34 cellular contexts compared by ENCODE assay signal in genomic region chr3:69260216-69260787, GRCh38.
"Had no signal": no experiment of that assay in that cellular context is flagged by ENCODE, and none has a peak within 500 bp of the region (broad histone marks: within the 10 kb centered on the region; RNA-seq: fewer than 3 reads in every experiment).

No MANE protein-coding gene starts in this region.

- H3K4me3 ChIP-seq: adrenal gland, body of pancreas, breast epithelium had no signal

- H3K27ac Mint-ChIP-seq: activated B cell treated with CpG ODN at 0.5 μM for 24 hours; activated CD4-positive, alpha-beta T cell treated with anti-CD3 and anti-CD28 coated beads, Interleukin-2, amount 10 ng/mL, durations not matched to agents 24 days and 14 days; activated CD8-positive, alpha-beta T cell treated with anti-CD3 and anti-CD28 coated beads for 36 hours; activated naive CD4-positive, alpha-beta T cell treated with anti-CD3 and anti-CD28 coated beads for 36 hours; activated naive CD4-positive, alpha-beta T cell treated with anti-CD3 and anti-CD28 coated beads, Interleukin-2, amount 50 U/mL, for 72 hours; activated naive CD8-positive, alpha-beta T cell treated with anti-CD3 and anti-CD28 coated beads for 36 hours; activated T-cell treated with anti-CD3 and anti-CD28 coated beads, Interleukin-2, amount 50 U/mL, for 72 hours; activated T-helper 1 cell treated with anti-CD3 and anti-CD28 coated beads, Interleukin-12 subunit alpha, Interleukin-12 subunit beta, Interleukin-2, Interleukin-4 antibody, amounts not matched to agents 30 ng/mL and 10 ng/mL and 1 ng/mL, durations not matched to agents 14 hours and 24 hours and 36 hours; activated T-helper 17 cell treated with anti-CD3 and anti-CD28 coated beads, Interleukin-2, amount 50 U/mL, for 72 hours; T-helper 1 cell treated with Interleukin-12 subunit alpha and Interleukin-12 subunit beta and Interleukin-4 antibody, amounts not matched to agents 30 μg/mL and 1 μg/mL, for 36 hours; T-helper 2 cell treated with Interferon-gamma antibody and Interleukin-4, amounts not matched to agents 5 μg/mL and 100 μg/mL, for 36 hours had no signal

- H3K4me1 Mint-ChIP-seq: activated B cell treated with CpG ODN at 0.5 μM for 24 hours; activated CD4-positive, alpha-beta T cell treated with anti-CD3 and anti-CD28 coated beads, Interleukin-2, amount 10 ng/mL, durations not matched to agents 24 days and 14 days; activated naive CD8-positive, alpha-beta T cell treated with anti-CD3 and anti-CD28 coated beads for 36 hours; activated T-helper 17 cell treated with anti-CD3 and anti-CD28 coated beads, Interleukin-2, amount 50 U/mL, for 72 hours had no signal

- H3K27me3 Mint-ChIP-seq: activated B cell treated with CpG ODN at 0.5 μM for 24 hours; activated naive CD8-positive, alpha-beta T cell treated with anti-CD3 and anti-CD28 coated beads for 36 hours; activated T-helper 17 cell treated with anti-CD3 and anti-CD28 coated beads, Interleukin-2, amount 50 U/mL, for 72 hours had no signal

- H3K9me3 ChIP-seq: adrenal gland, body of pancreas had no signal

- H3K36me3 Mint-ChIP-seq: activated naive CD4-positive, alpha-beta T cell treated with anti-CD3 and anti-CD28 coated beads, Interleukin-2, amount 50 U/mL, for 72 hours; activated naive CD8-positive, alpha-beta T cell treated with anti-CD3 and anti-CD28 coated beads for 36 hours had no signal

- DNase-seq: activated B cell treated with CpG ODN at 0.5 μM for 24 hours; activated CD4-positive, alpha-beta T cell treated with anti-CD3 and anti-CD28 coated beads for 4 hours; activated CD4-positive, alpha-beta T cell treated with anti-CD3 and anti-CD28 coated beads, Interleukin-2, amount 10 ng/mL, durations not matched to agents 24 days and 14 days; activated CD4-positive, alpha-beta T cell treated with anti-CD3 and anti-CD28 coated beads, Interleukin-2, amount 50 U/mL, for 1 hour; activated CD4-positive, alpha-beta T cell treated with anti-CD3 and anti-CD28 coated beads, Interleukin-2, amount 50 U/mL, for 4 hours; activated CD4-positive, CD25-positive, alpha-beta regulatory T cell treated with anti-CD3 and anti-CD28 coated beads, Interleukin-2, amount 50 U/mL, for 72 hours; activated CD8-positive, alpha-beta memory T cell treated with anti-CD3 and anti-CD28 coated beads, Interleukin-2, amount 50 U/mL, for 4 hours; activated CD8-positive, alpha-beta T cell treated with anti-CD3 and anti-CD28 coated beads for 36 hours; activated effector memory CD4-positive, alpha-beta T cell treated with anti-CD3 and anti-CD28 coated beads, Interleukin-2, amount 50 U/mL, for 16 hours; activated gamma-delta T cell treated with Interleukin-2 at 50 U/mL for 16 hours; activated naive CD4-positive, alpha-beta T cell; activated naive CD4-positive, alpha-beta T cell treated with anti-CD3 and anti-CD28 coated beads for 36 hours; activated naive CD4-positive, alpha-beta T cell treated with anti-CD3 and anti-CD28 coated beads, Interleukin-2, amount 50 U/mL, for 16 hours; activated naive CD8-positive, alpha-beta T cell treated with anti-CD3 and anti-CD28 coated beads for 36 hours; activated T-cell treated with anti-CD3 and anti-CD28 coated beads for 4 hours; activated T-cell treated with anti-CD3 and anti-CD28 coated beads, Interleukin-2, amount 50 U/mL, for 1 hour; activated T-cell treated with anti-CD3 and anti-CD28 coated beads, Interleukin-2, amount 50 U/mL, for 4 hours; activated T-cell treated with anti-CD3 and anti-CD28 coated beads, Interleukin-2, amount 50 U/mL, for 72 hours; adrenal gland; amniotic stem cell; aorta; body of pancreas; brain microvascular endothelial cell; central memory CD4-positive, alpha-beta T cell; SW 1271; T-helper 2 cell; T-helper 9 cell had no signal

- H3K36me3 ChIP-seq: adrenal gland, brain microvascular endothelial cell, breast epithelium had no signal

- H3K27me3 ChIP-seq: adrenal gland, body of pancreas, brain microvascular endothelial cell, breast epithelium had no signal

- ATAC-seq: activated CD8-positive, alpha-beta T cell treated with anti-CD3 and anti-CD28 coated beads for 36 hours; activated naive CD4-positive, alpha-beta T cell treated with anti-CD3 and anti-CD28 coated beads, Interleukin-2, amount 50 U/mL, for 72 hours; activated T-cell treated with anti-CD3 and anti-CD28 coated beads, Interleukin-2, amount 50 U/mL, for 4 hours; activated T-cell treated with anti-CD3 and anti-CD28 coated beads, Interleukin-2, amount 50 U/mL, for 72 hours; activated T-helper 17 cell treated with anti-CD3 and anti-CD28 coated beads, Interleukin-2, amount 50 U/mL, for 72 hours; body of pancreas had no signal

- H3K4me3 Mint-ChIP-seq: activated B cell treated with CpG ODN at 0.5 μM for 24 hours; activated CD4-positive, alpha-beta T cell treated with anti-CD3 and anti-CD28 coated beads, Interleukin-2, amount 10 ng/mL, durations not matched to agents 24 days and 14 days; activated CD8-positive, alpha-beta T cell treated with anti-CD3 and anti-CD28 coated beads for 36 hours; activated naive CD4-positive, alpha-beta T cell treated with anti-CD3 and anti-CD28 coated beads for 36 hours; activated naive CD8-positive, alpha-beta T cell treated with anti-CD3 and anti-CD28 coated beads for 36 hours; activated T-cell treated with anti-CD3 and anti-CD28 coated beads, Interleukin-2, amount 50 U/mL, for 4 hours; activated T-cell treated with anti-CD3 and anti-CD28 coated beads, Interleukin-2, amount 50 U/mL, for 72 hours; activated T-helper 1 cell treated with anti-CD3 and anti-CD28 coated beads, Interleukin-12 subunit alpha, Interleukin-12 subunit beta, Interleukin-2, Interleukin-4 antibody, amounts not matched to agents 30 ng/mL and 10 ng/mL and 1 ng/mL, durations not matched to agents 14 hours and 24 hours and 36 hours; activated T-helper 17 cell treated with anti-CD3 and anti-CD28 coated beads, Interleukin-2, amount 50 U/mL, for 72 hours; T-helper 1 cell treated with Interleukin-12 subunit alpha and Interleukin-12 subunit beta and Interleukin-4 antibody, amounts not matched to agents 30 μg/mL and 1 μg/mL, for 36 hours; T-helper 2 cell treated with Interferon-gamma antibody and Interleukin-4, amounts not matched to agents 5 μg/mL and 100 μg/mL, for 36 hours had no signal

- H3K9me3 Mint-ChIP-seq: activated B cell treated with CpG ODN at 0.5 μM for 24 hours; activated CD8-positive, alpha-beta T cell treated with anti-CD3 and anti-CD28 coated beads for 36 hours; activated naive CD4-positive, alpha-beta T cell treated with anti-CD3 and anti-CD28 coated beads for 36 hours; activated naive CD4-positive, alpha-beta T cell treated with anti-CD3 and anti-CD28 coated beads, Interleukin-2, amount 50 U/mL, for 72 hours; activated naive CD8-positive, alpha-beta T cell treated with anti-CD3 and anti-CD28 coated beads for 36 hours; activated T-cell treated with anti-CD3 and anti-CD28 coated beads, Interleukin-2, amount 50 U/mL, for 4 hours; activated T-cell treated with anti-CD3 and anti-CD28 coated beads, Interleukin-2, amount 50 U/mL, for 72 hours; activated T-helper 1 cell treated with anti-CD3 and anti-CD28 coated beads, Interleukin-12 subunit alpha, Interleukin-12 subunit beta, Interleukin-2, Interleukin-4 antibody, amounts not matched to agents 30 ng/mL and 10 ng/mL and 1 ng/mL, durations not matched to agents 14 hours and 24 hours and 36 hours; activated T-helper 17 cell treated with anti-CD3 and anti-CD28 coated beads, Interleukin-2, amount 50 U/mL, for 72 hours; T-helper 1 cell treated with Interleukin-12 subunit alpha and Interleukin-12 subunit beta and Interleukin-4 antibody, amounts not matched to agents 30 μg/mL and 1 μg/mL, for 36 hours; T-helper 2 cell treated with Interferon-gamma antibody and Interleukin-4, amounts not matched to agents 5 μg/mL and 100 μg/mL, for 36 hours had no signal

- H3K4me1 ChIP-seq: adrenal gland, body of pancreas, breast epithelium had no signal

- H3K27ac ChIP-seq: adrenal gland, body of pancreas, brain microvascular endothelial cell, breast epithelium, VCaP had no signal
